Comparison of ENCODE assay signal across 14 cellular contexts in genomic region chr5:56303511-56303910, GRCh38.
DNase-seq lines count a peak whose midpoint lies in the region; ATAC-seq, FAIRE-seq and TF ChIP-seq lines count a peak whose summit lies in the region.
"Had no signal": no experiment of that assay in that cellular context is flagged by ENCODE, and none has a peak within 500 bp of the region (broad histone marks: within the 10 kb centered on the region; RNA-seq: fewer than 3 reads in every experiment).

No MANE protein-coding gene starts in this region.

- no peak for TF ChIP-seq CTCF in A673 (conservative IDR thresholded peaks at IDR 0.05; ENCODE audit: low read depth, low read length)
- peak; percentile 12; the same call in 1 of the 2 replicates for TF ChIP-seq CTCF in HFFc6 (IDR thresholded peaks at IDR 0.05)
- no peak for TF ChIP-seq CTCF in H1 (IDR thresholded peaks at IDR 0.05; ENCODE audit: control extremely low read depth in 1 of 3, insufficient read depth in 1 of 3, low read depth in 1 of 3, low read length in 3 of 3)

- no peak overlapping the region for H3K4me3 Mint-ChIP-seq in HFFc6

- CTCF ChIA-PET in A673 (lab: Charles Lee): interaction anchor here (1.7 kb wide), 1 partner anchor 33 kb away, joined by 8 read pairs; no protein-coding TSS in a partner anchor
- CTCF ChIA-PET in H1 (lab: Charles Lee; ENCODE audit: partially characterized antibody): interaction anchor here (1.1 to 2.3 kb wide), 6 partner anchors 9 to 367 kb away, joined by 3 to 6 read pairs (median 4); no protein-coding TSS in a partner anchor

- H3K14ac ChIP-seq in H1 (ENCODE audit: insufficient read length): no peak overlapping the region

- H3K4me1 Mint-ChIP-seq in HFFc6 (ENCODE audit: low read depth): peaks cover 24% of the 10 kb centered on the region

- no peak overlapping the region for H4K8ac ChIP-seq in H1 (ENCODE audit: extremely low read depth, insufficient read depth, low read length)

- peaks cover 6% of the 10 kb centered on the region; the same call in 1 of the 2 replicates for H3K27me3 Mint-ChIP-seq in HFFc6 (ENCODE audit: insufficient read depth)

- no peaks in the 10 kb centered on the region for H3K79me1 ChIP-seq in H1 (ENCODE audit: low read depth, low read length)

- H2BK20ac ChIP-seq in H1 (ENCODE audit: low read length): no peak overlapping the region

- no peak overlapping the region for H4K91ac ChIP-seq in H1 (replicated peaks; ENCODE audit: insufficient read length, low read length)

- H3K4ac ChIP-seq in H1 (replicated peaks; ENCODE audit: insufficient read length, low read depth, low read length): no peak overlapping the region

- no peak overlapping the region for H2BK12ac ChIP-seq in H1 (ENCODE audit: low read depth, low read length)

- no peak overlapping the region for H4K5ac ChIP-seq in H1 (ENCODE audit: insufficient read length, low read depth, low read length)

- no peak for ATAC-seq in HG03280 (IDR thresholded peaks at IDR 0.05; ENCODE audit: unreplicated experiment)
- no peak for ATAC-seq in GM18505 (IDR thresholded peaks at IDR 0.05; ENCODE audit: unreplicated experiment)

- no peak overlapping the region for H3K4me3 ChIP-seq in A673 (ENCODE audit: low read depth, low read length, poor library complexity, severe bottlenecking)
- no peak overlapping the region for H3K4me3 ChIP-seq in H1 (ENCODE audit: extremely low read depth in 1 of 4, insufficient read depth in 2 of 4, low read depth in 3 of 4, low read length in 4 of 4)
- H3K4me3 ChIP-seq: A549, Peyer's patch had no signal

- no peak overlapping the region for H2BK5ac ChIP-seq in H1 (ENCODE audit: low read depth, low read length)

- no TSS peak for BruUV-seq in A673 (replicated peaks; lab: Mats Ljungman, UMichigan)

- H3K4me1 ChIP-seq in A673 (ENCODE audit: insufficient read depth, low read length, poor library complexity, severe bottlenecking) (no peaks in the 10 kb centered on the region), H1 (replicated peaks in 1 of 4; ENCODE audit: control insufficient read depth in 3 of 4, insufficient read depth in 4 of 4, low read length in 3 of 4) (no peaks in the 10 kb centered on the region)
- H3K4me1 ChIP-seq: Peyer's patch had no signal

- H3K79me2 ChIP-seq in H1 (ENCODE audit: control insufficient read depth in 1 of 2, insufficient read depth in 2 of 2, low read length in 2 of 2): no peaks in the 10 kb centered on the region

- peaks cover 8% of the 10 kb centered on the region; the same call in 1 of the 2 replicates for H3K9me3 Mint-ChIP-seq in HFFc6

- H3K27ac Mint-ChIP-seq in HFFc6: no peak overlapping the region

- TF ChIP-seq POLR2A in H1 (IDR thresholded peaks at IDR 0.05; ENCODE audit: control extremely low read depth in 1 of 2, low read depth in 2 of 2, low read length in 2 of 2): no peak
- no peak for TF ChIP-seq POLR2A in GM18505 (IDR thresholded peaks at IDR 0.05; ENCODE audit: borderline replicate concordance, extremely low read depth, insufficient read depth, insufficient read length)

- no peak overlapping the region for H3K18ac ChIP-seq in H1 (ENCODE audit: extremely low read depth, low read length)

- H3K4me2 ChIP-seq in H1 (ENCODE audit: insufficient read depth in 1 of 2, low read depth in 2 of 2, low read length in 2 of 2): no peak overlapping the region
- H3K4me2 ChIP-seq: A549 had no signal

- H2BK120ac ChIP-seq in H1 (replicated peaks; ENCODE audit: low read depth, low read length): no peak overlapping the region

- intact Hi-C loops in A673 (cut with micrococcal nuclease; ENCODE audit: unreplicated experiment): no loop called here

- H3K9me3 ChIP-seq in A673 (ENCODE audit: low read depth, low read length, poor library complexity, severe bottlenecking): no peaks in the 10 kb centered on the region
- peaks cover 0 to 6% of the 10 kb centered on the region in 2 experiments; a peak in 1 of 4 replicates for H3K9me3 ChIP-seq in H1 (ENCODE audit: insufficient read depth in 2 of 2, low read depth in 1 of 2, low read length in 1 of 2)

- no peak overlapping the region for H3K23ac ChIP-seq in H1 (ENCODE audit: insufficient read length)

- H3K36me3 ChIP-seq in A673 (ENCODE audit: insufficient read depth, low read length, poor library complexity, severe bottlenecking) (no peaks in the 10 kb centered on the region), H1 (ENCODE audit: control insufficient read depth in 2 of 4, insufficient read depth in 4 of 4, low read length in 3 of 4) (no peaks in the 10 kb centered on the region)
- H3K36me3 ChIP-seq: Peyer's patch had no signal

- peaks cover 8% of the 10 kb centered on the region; the same call in 1 of the 2 replicates for H3K36me3 Mint-ChIP-seq in HFFc6 (ENCODE audit: low read depth)

- POLR2A ChIA-PET in A673 (lab: Charles Lee; ENCODE audit: low non-redundant PET) (no interaction called here), H1 (lab: Charles Lee; ENCODE audit: partially characterized antibody) (no interaction called here)

- no peaks in the 10 kb centered on the region; the same call in 1 of the 2 replicates for H3K23me2 ChIP-seq in H1 (ENCODE audit: low read depth, low read length)

- no peaks in the 10 kb centered on the region for H3K27me3 ChIP-seq in A673 (replicated peaks; ENCODE audit: insufficient read depth, low read depth, low read length, poor library complexity)
- H3K27me3 ChIP-seq in H1 (replicated peaks in 1 of 4; ENCODE audit: control insufficient read depth in 3 of 4, extremely low read depth in 1 of 4, insufficient read depth in 3 of 4, low read length in 3 of 4): no peaks in the 10 kb centered on the region
- H3K27me3 ChIP-seq: Peyer's patch had no signal

- DNase-seq in A673 (ENCODE audit: low spot score) (peak; percentile 45), HFFc6 (no peak), OCI-M1 (lab: John Stamatoyannopoulos, UW) (peak; percentile 22), H1 (ENCODE audit: low read depth in 1 of 2, low spot score in 2 of 2) (no peak), NCI-H1417 treated with DMSO at 0.1 percent for 48 hours (lab: John Stamatoyannopoulos, UW) (no peak)
- no peak for DNase-seq in activated T-cell treated with anti-CD3 and anti-CD28 coated beads, Interleukin-2, amount 50 U/mL, for 1 hour
- DNase-seq: NCI-H1048, NCI-H1694 treated with DMSO at 0.1 percent for 48 hours, NCI-H446, Peyer's patch, Right ventricle myocardium superior had no signal

- no peak overlapping the region for H3K27ac ChIP-seq in A673 (ENCODE audit: low read depth, low read length, poor library complexity, severe bottlenecking)
- H3K27ac ChIP-seq in H1 (ENCODE audit: low read depth, low read length): no peak overlapping the region
- H3K27ac ChIP-seq: A549, Peyer's patch had no signal

- no peak overlapping the region for H2BK15ac ChIP-seq in H1 (ENCODE audit: low read length)

- peak; percentile 16 to 39; a peak in 3 of 4 replicates for TF ChIP-seq RAD21 in H1 (IDR thresholded peaks at IDR 0.05 in 1 of 2, conservative IDR thresholded peaks at IDR 0.05 in 1 of 2; ENCODE audit: low read depth in 2 of 2, low read length in 2 of 2)

- no peak overlapping the region for H2AFZ ChIP-seq in H1 (ENCODE audit: low read length)

- no peak for TF ChIP-seq EP300 in H1 (IDR thresholded peaks at IDR 0.05; ENCODE audit: borderline replicate concordance in 1 of 2, low read depth in 2 of 2, low read length in 2 of 2)

- no peaks in the 10 kb centered on the region for H4K20me1 ChIP-seq in H1 (replicated peaks in 1 of 2; ENCODE audit: control insufficient read depth in 1 of 2, insufficient read depth in 2 of 2, low read length in 2 of 2)

- 93% methylated on average over 5 of the region's 5 CpGs; no CpG with 5 or more reads in 1 of the 2 experiments for WGBS in H1 (ENCODE audit: extremely low coverage in 1 of 2, insufficient coverage in 1 of 2, insufficient read length in 1 of 2, insufficient replicate concordance in 2 of 2, low coverage in 1 of 2, low lambda C conversion rate in 2 of 2, missing lambda C conversion rate in 1 of 2), 2 experiments

- no peak overlapping the region for H3K9ac ChIP-seq in H1 (replicated peaks in 1 of 4; ENCODE audit: extremely low read depth in 1 of 4, low read depth in 3 of 4, low read length in 3 of 4)

- no peak overlapping the region for H2AK5ac ChIP-seq in H1 (ENCODE audit: low read depth, low read length)

- no peak for FAIRE-seq in H1 (lab: Jason Lieb, UNC)
- FAIRE-seq: A549 had no signal

- no peak overlapping the region for H3K56ac ChIP-seq in H1 (replicated peaks; ENCODE audit: insufficient read length, low read depth, low read length)

TF ChIP-seq in H1, 55 proteins besides CTCF, POLR2A, EP300 and RAD21:
- TF ChIP-seq ZNF274 (IDR thresholded peaks at IDR 0.05; ENCODE audit: borderline replicate concordance, extremely low read depth, low read length) (no peak), ATF3 (IDR thresholded peaks at IDR 0.05; ENCODE audit: insufficient read depth, low read depth, low read length) (no peak), KDM1A (IDR thresholded peaks at IDR 0.05; ENCODE audit: borderline replicate concordance, low read length) (no peak), TAF7 (optimal IDR thresholded peaks at IDR 0.05; ENCODE audit: borderline replicate concordance, low read depth, low read length) (no peak), NANOG (IDR thresholded peaks at IDR 0.05; ENCODE audit: insufficient read depth, low read depth, low read length, poor library complexity, severe bottlenecking) (no peak), SUZ12 (IDR thresholded peaks at IDR 0.05; ENCODE audit: low read length) (no peak), KDM5A (IDR thresholded peaks at IDR 0.05; ENCODE audit: low read length) (no peak), CBX5 (IDR thresholded peaks at IDR 0.05; ENCODE audit: low read depth, low read length) (no peak), POLR2AphosphoS5 (IDR thresholded peaks at IDR 0.05; ENCODE audit: low read depth, low read length) (no peak)

Comparison
In these comparisons a context has a peak if more than half of its experiments do, and no peak if none do; other contexts are left out.
1. DNase-seq: peak in A673 (single experiment) and OCI-M1 (single experiment); none in HFFc6 (single experiment), H1 (0 of 2), activated T-cell treated with anti-CD3 and anti-CD28 coated beads, Interleukin-2, amount 50 U/mL, for 1 hour (single experiment) and NCI-H1417 treated with DMSO at 0.1 percent for 48 hours (single experiment).